14 cellular contexts compared by ENCODE assay signal in the genomic region with DNA sequence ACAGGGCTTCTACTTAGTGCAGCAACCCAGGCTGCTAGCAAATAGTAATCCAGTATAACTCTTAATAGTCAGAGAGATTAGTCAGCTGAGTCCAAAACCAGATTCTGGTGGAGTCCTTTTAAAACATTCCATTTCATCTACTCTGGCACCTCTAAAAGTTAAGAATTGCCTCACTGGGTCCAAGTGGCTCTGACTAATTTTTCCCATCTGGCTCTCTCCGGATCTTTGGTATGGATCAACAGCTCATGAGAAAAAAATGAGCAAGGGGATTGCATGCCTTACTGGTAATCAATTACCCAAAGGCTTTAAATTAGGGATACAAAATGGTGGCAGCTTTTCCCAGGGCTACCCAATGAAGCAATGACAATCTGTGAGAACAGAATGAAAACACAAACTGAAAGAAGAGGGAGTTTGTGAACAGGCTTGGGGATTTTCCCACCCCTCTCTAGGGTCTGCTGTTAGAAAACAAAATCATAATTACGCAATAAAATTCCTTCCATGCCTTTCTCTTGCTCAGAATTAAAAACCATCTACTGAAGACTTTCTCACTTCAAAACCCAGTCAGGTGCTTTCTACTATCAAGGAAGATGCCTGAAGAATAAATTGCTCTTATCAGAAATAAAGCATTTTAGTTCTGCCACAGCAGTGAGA.
DNase-seq lines count a peak whose midpoint lies in the region; ATAC-seq, FAIRE-seq and TF ChIP-seq lines count a peak whose summit lies in the region.
"Had no signal": no experiment of that assay in that cellular context is flagged by ENCODE, and none has a peak within 500 bp of the region (broad histone marks: within the 10 kb centered on the region; RNA-seq: fewer than 3 reads in every experiment).

No MANE protein-coding gene starts in this region.

- ATAC-seq in A549, result no peak
- peak; percentile 65 for ATAC-seq in left lung
- no peak for ATAC-seq in HG03097 (IDR thresholded peaks at IDR 0.05; ENCODE audit: low FRiP score, unreplicated experiment)
- ATAC-seq in activated T-cell treated with anti-CD3 and anti-CD28 coated beads, Interleukin-2, amount 50 U/mL, for 72 hours (replicated peaks in 1 of 2), result no peak
- ATAC-seq: natural killer cell treated with Interleukin-12 subunit alpha and Interleukin-12 subunit beta and Interleukin-15 and Interleukin-18, amount 100 ng/mL, for 72 hours had no signal

- DNase-seq in A549 (ENCODE audit: low read depth in 1 of 2, low spot score in 1 of 2) (no peak), HS-27A (ENCODE audit: low read depth) (peak; percentile 66), cardiac fibroblast (ENCODE audit: low read depth in 2 of 2) (peak; percentile 69 to 89), left lung (no peak), urothelium cell line (ENCODE audit: low spot score) (no peak)
- no peak for DNase-seq in activated naive CD4-positive, alpha-beta T cell treated with Interleukin-2 at 50 U/mL for 16 hours
- DNase-seq in activated T-cell treated with anti-CD3 and anti-CD28 coated beads, Interleukin-2, amount 50 U/mL, for 72 hours, result no peak
- DNase-seq: activated CD4-positive, alpha-beta T cell treated with anti-CD3 and anti-CD28 coated beads, Interleukin-2, amount 10 ng/mL, durations not matched to agents 7 days and 5 days; AML-193 had no signal

- no peak for TF ChIP-seq CTCF in A549 (IDR thresholded peaks at IDR 0.05)
- no peak for TF ChIP-seq CTCF in cardiac fibroblast (IDR thresholded peaks at IDR 0.05; ENCODE audit: low read depth, low read length)
- TF ChIP-seq CTCF in left lung (IDR thresholded peaks at IDR 0.05), result no peak

- no peaks in the 10 kb centered on the region for H3K36me3 Mint-ChIP-seq in activated T-cell treated with anti-CD3 and anti-CD28 coated beads, Interleukin-2, amount 50 U/mL, for 72 hours (ENCODE audit: insufficient read depth in 2 of 2)
- H3K36me3 Mint-ChIP-seq: natural killer cell treated with Interleukin-12 subunit alpha and Interleukin-12 subunit beta and Interleukin-15 and Interleukin-18, amount 100 ng/mL, for 72 hours; type B pancreatic cell had no signal

- CTCF ChIA-PET in A549 (lab: Yijun Ruan, JAX), result interaction anchor here (1.3 to 1.6 kb wide), 2 partner anchors 15 to 1700 kb away, joined by 3 to 6 read pairs; no protein-coding TSS in a partner anchor

- no peaks in the 10 kb centered on the region for H3K27me3 Mint-ChIP-seq in activated T-cell treated with anti-CD3 and anti-CD28 coated beads, Interleukin-2, amount 50 U/mL, for 72 hours (ENCODE audit: low read depth)
- H3K27me3 Mint-ChIP-seq: natural killer cell treated with Interleukin-12 subunit alpha and Interleukin-12 subunit beta and Interleukin-15 and Interleukin-18, amount 100 ng/mL, for 72 hours; type B pancreatic cell had no signal

- H3K36me3 ChIP-seq in left lung, result no peaks in the 10 kb centered on the region

- H3K4me1 ChIP-seq in A549 (no peaks in the 10 kb centered on the region), left lung (no peaks in the 10 kb centered on the region)

- no peak overlapping the region for H3K4me3 Mint-ChIP-seq in activated T-cell treated with anti-CD3 and anti-CD28 coated beads, Interleukin-2, amount 50 U/mL, for 72 hours
- H3K4me3 Mint-ChIP-seq: activated CD4-positive, alpha-beta T cell treated with anti-CD3 and anti-CD28 coated beads, Interleukin-2, amount 10 ng/mL, durations not matched to agents 7 days and 5 days; central memory CD8-positive, alpha-beta T cell; natural killer cell treated with Interleukin-12 subunit alpha and Interleukin-12 subunit beta and Interleukin-15 and Interleukin-18, amount 100 ng/mL, for 72 hours; type B pancreatic cell had no signal

- intact Hi-C loops in left lung (cut with DNase I), result no loop called here

- peaks cover 0 to 3% of the 10 kb centered on the region in 2 donors for H3K9me3 Mint-ChIP-seq in activated T-cell treated with anti-CD3 and anti-CD28 coated beads, Interleukin-2, amount 50 U/mL, for 72 hours
- H3K9me3 Mint-ChIP-seq: activated CD4-positive, alpha-beta T cell treated with anti-CD3 and anti-CD28 coated beads, Interleukin-2, amount 10 ng/mL, durations not matched to agents 7 days and 5 days; activated T-helper 2 cell treated with anti-CD3 and anti-CD28 coated beads, Interferon-gamma antibody, Interleukin-2, Interleukin-4, amounts not matched to agents 10 μg/mL and 5 μg/mL and 100 μg/mL, durations not matched to agents 14 hours and 24 hours and 36 hours; type B pancreatic cell had no signal

- no peak for TF ChIP-seq POLR2A in A549 (IDR thresholded peaks at IDR 0.05; ENCODE audit: low read length)

- no peak for TF ChIP-seq RAD21 in A549 (conservative IDR thresholded peaks at IDR 0.05 in 1 of 2, IDR thresholded peaks at IDR 0.05 in 1 of 2)

- TF ChIP-seq EP300 in A549 (IDR thresholded peaks at IDR 0.05), result no peak

- H3K4me3 ChIP-seq in A549 (no peak overlapping the region), cardiac fibroblast (replicated peaks in 1 of 2; ENCODE audit: low read depth in 2 of 2, low read length in 2 of 2) (no peak overlapping the region), left lung (no peak overlapping the region)

- H3K27ac Mint-ChIP-seq in activated T-cell treated with anti-CD3 and anti-CD28 coated beads, Interleukin-2, amount 50 U/mL, for 72 hours, result no peak overlapping the region
- H3K27ac Mint-ChIP-seq: activated CD4-positive, alpha-beta T cell treated with anti-CD3 and anti-CD28 coated beads, Interleukin-2, amount 10 ng/mL, durations not matched to agents 7 days and 5 days; activated T-helper 2 cell treated with anti-CD3 and anti-CD28 coated beads, Interferon-gamma antibody, Interleukin-2, Interleukin-4, amounts not matched to agents 10 μg/mL and 5 μg/mL and 100 μg/mL, durations not matched to agents 14 hours and 24 hours and 36 hours; natural killer cell treated with Interleukin-12 subunit alpha and Interleukin-12 subunit beta and Interleukin-15 and Interleukin-18, amount 100 ng/mL, for 72 hours; type B pancreatic cell had no signal

- H3K9me3 ChIP-seq in A549, result no peaks in the 10 kb centered on the region
- H3K9me3 ChIP-seq in left lung, result no peaks in the 10 kb centered on the region

- POLR2A ChIA-PET in A549 (lab: Yijun Ruan, JAX), result no interaction called here

- H3K4me1 Mint-ChIP-seq in activated T-cell treated with anti-CD3 and anti-CD28 coated beads, Interleukin-2, amount 50 U/mL, for 72 hours (ENCODE audit: low read depth), result no peaks in the 10 kb centered on the region
- H3K4me1 Mint-ChIP-seq: activated CD4-positive, alpha-beta T cell treated with anti-CD3 and anti-CD28 coated beads, Interleukin-2, amount 10 ng/mL, durations not matched to agents 7 days and 5 days; central memory CD8-positive, alpha-beta T cell had no signal

- FAIRE-seq in A549 (lab: Jason Lieb, UNC) (no peak), urothelium cell line (lab: Jason Lieb, UNC) (no peak)

- H3K27ac ChIP-seq in A549, result no peak overlapping the region
- H3K27ac ChIP-seq in left lung, result no peak overlapping the region

- no peaks in the 10 kb centered on the region for H3K27me3 ChIP-seq in left lung

- no peak overlapping the region for H3K4me2 ChIP-seq in A549

- WGBS in A549 (ENCODE audit: missing lambda C conversion rate), result 41% methylated on average over 2 of the region's 2 CpGs

TF ChIP-seq in A549, 52 proteins besides CTCF, POLR2A, EP300 and RAD21:
- TF ChIP-seq RCOR1 (IDR thresholded peaks at IDR 0.05; ENCODE audit: low read depth, low read length) (no peak), SMC3 (IDR thresholded peaks at IDR 0.05) (no peak), CBX8 (IDR thresholded peaks at IDR 0.05) (no peak), FOSB (CRISPR knock-in tag; IDR thresholded peaks at IDR 0.05) (no peak), CEBPB (IDR thresholded peaks at IDR 0.05) (peak; percentile 24 to 44; a peak in 2 of 4 replicates), MYC (IDR thresholded peaks at IDR 0.05; ENCODE audit: borderline replicate concordance, low read length) (no peak)
TF ChIP-seq in A549: peak in this region for 1.

Comparison
In these comparisons a context has a peak if more than half of its experiments do, and no peak if none do; other contexts are left out.
1. DNase-seq: peak in HS-27A (single experiment) and cardiac fibroblast (2 of 2); none in A549 (0 of 2), left lung (0 of 2), activated naive CD4-positive, alpha-beta T cell treated with Interleukin-2 at 50 U/mL for 16 hours (single experiment), urothelium cell line (single experiment) and activated T-cell treated with anti-CD3 and anti-CD28 coated beads, Interleukin-2, amount 50 U/mL, for 72 hours (0 of 2).